Comparison of ENCODE assay signal across 1 cellular context in the genomic region with DNA sequence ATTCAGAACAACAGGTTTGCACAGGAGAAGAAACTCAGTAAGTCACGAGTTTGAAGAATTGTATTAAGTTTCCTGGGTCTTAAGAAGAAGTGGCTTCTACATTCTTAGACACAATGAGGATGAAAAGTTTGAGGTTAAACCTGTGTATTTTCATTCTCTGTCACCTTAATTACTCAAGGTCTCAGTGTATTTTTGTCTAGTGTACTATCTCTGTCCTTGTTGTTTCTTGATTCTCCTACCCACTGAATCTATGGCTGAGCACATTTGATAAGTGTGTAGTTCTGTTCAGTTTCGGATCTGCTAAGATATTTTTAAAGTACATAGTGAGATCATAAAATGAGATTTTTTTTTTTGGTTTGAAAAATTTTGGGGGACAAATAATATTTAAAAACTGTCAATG.
TF ChIP-seq lines count a peak whose summit lies in the region.

No MANE protein-coding gene starts in this region.

TF ChIP-seq in WTC11, 78 proteins besides CTCF, POLR2A, EP300 and RAD21 (continued from another document):
- TF ChIP-seq ZNF281 (CRISPR knock-in tag; IDR thresholded peaks at IDR 0.05) (no peak), ZBTB21 (CRISPR knock-in tag; IDR thresholded peaks at IDR 0.05; ENCODE audit: borderline replicate concordance) (no peak), ZNF121 (CRISPR knock-in tag; IDR thresholded peaks at IDR 0.05) (no peak), NFYB (CRISPR knock-in tag; conservative IDR thresholded peaks at IDR 0.05; ENCODE audit: low read depth) (no peak), AR (CRISPR knock-in tag; IDR thresholded peaks at IDR 0.05) (no peak), ZNF263 (CRISPR knock-in tag; IDR thresholded peaks at IDR 0.05; ENCODE audit: low read depth) (no peak), NR2C2 (CRISPR knock-in tag; IDR thresholded peaks at IDR 0.05) (no peak), EMX1 (CRISPR knock-in tag; IDR thresholded peaks at IDR 0.05) (no peak), ATF2 (CRISPR knock-in tag; IDR thresholded peaks at IDR 0.05; ENCODE audit: borderline replicate concordance, low read depth) (no peak), ZNF219 (CRISPR knock-in tag; IDR thresholded peaks at IDR 0.05; ENCODE audit: borderline replicate concordance) (no peak)
